31 cellular contexts compared by ENCODE assay signal in genomic region chr15:39192376-39192775, GRCh38.
A peak's percentile ranks its signal among the peaks of the same experiment; 100 is the strongest.
DNase-seq lines count a peak whose midpoint lies in the region; ATAC-seq, FAIRE-seq and TF ChIP-seq lines count a peak whose summit lies in the region.
"Had no signal": no experiment of that assay in that cellular context is flagged by ENCODE, and none has a peak within 500 bp of the region (broad histone marks: within the 10 kb centered on the region; RNA-seq: fewer than 3 reads in every experiment).

No MANE protein-coding gene starts in this region.

- no peaks in the 10 kb centered on the region for H3K9me3 Mint-ChIP-seq in nephron
- H3K9me3 Mint-ChIP-seq in activated naive CD4-positive, alpha-beta T cell treated with anti-CD3 and anti-CD28 coated beads, Interleukin-2, amount 50 U/mL, for 72 hours = no peaks in the 10 kb centered on the region
- H3K9me3 Mint-ChIP-seq: activated naive CD8-positive, alpha-beta T cell treated with anti-CD3 and anti-CD28 coated beads, Interleukin-2, amount 50 U/mL, for 24 hours; brain; CD8-positive, alpha-beta T cell; H9; stimulated activated naive CD8-positive, alpha-beta T cell treated with anti-CD3 and anti-CD28 coated beads, Interleukin-15, Interleukin-2, amounts not matched to agents 100 ng/mL and 50 ng/mL, for 24 hours; T-helper 2 cell treated with Interferon-gamma antibody and Interleukin-4, amounts not matched to agents 5 μg/mL and 100 μg/mL, for 36 hours had no signal

- H3K36me3 ChIP-seq in ACC112 (ENCODE audit: insufficient read depth, low read length) (no peaks in the 10 kb centered on the region), left ventricle myocardium inferior (no peaks in the 10 kb centered on the region)
- H3K36me3 ChIP-seq: heart right ventricle, prostate gland, sigmoid colon, thoracic aorta, uterus had no signal

- no peak overlapping the region for H2AFZ ChIP-seq in ACC112 (ENCODE audit: low read length, unreplicated experiment)

- H3K27ac ChIP-seq in ACC112 (ENCODE audit: low read depth, low read length) = peak overlapping the region; percentile 80
- H3K27ac ChIP-seq in epithelial cell of prostate = peak overlapping the region; percentile 95
- no peak overlapping the region for H3K27ac ChIP-seq in left ventricle myocardium inferior (replicated peaks)
- H3K27ac ChIP-seq: heart right ventricle, prostate gland, RWPE1, sigmoid colon, thoracic aorta had no signal

- H3K27me3 ChIP-seq in ACC112 (ENCODE audit: insufficient read depth, low read length) (no peaks in the 10 kb centered on the region), left ventricle myocardium inferior (ENCODE audit: low read depth) (no peaks in the 10 kb centered on the region)
- H3K27me3 ChIP-seq: heart right ventricle, sigmoid colon, uterus had no signal

- no peaks in the 10 kb centered on the region for H3K27me3 Mint-ChIP-seq in nephron (ENCODE audit: low read depth)
- H3K27me3 Mint-ChIP-seq: activated naive CD8-positive, alpha-beta T cell treated with anti-CD3 and anti-CD28 coated beads, Interleukin-2, amount 50 U/mL, for 24 hours; B cell had no signal

- FAIRE-seq in RCC 7860 (lab: Jason Lieb, UNC) = peak; percentile 85
- FAIRE-seq: A204.1 had no signal

- no peak for TF ChIP-seq CTCF in nephron (IDR thresholded peaks at IDR 0.05; ENCODE audit: unreplicated experiment in 3 of 3)
- TF ChIP-seq CTCF in left ventricle myocardium inferior (IDR thresholded peaks at IDR 0.05; ENCODE audit: borderline replicate concordance) = no peak

- no peaks in the 10 kb centered on the region for H3K36me3 Mint-ChIP-seq in nephron (ENCODE audit: low read depth)
- H3K36me3 Mint-ChIP-seq in activated naive CD4-positive, alpha-beta T cell treated with anti-CD3 and anti-CD28 coated beads, Interleukin-2, amount 50 U/mL, for 72 hours = no peaks in the 10 kb centered on the region
- H3K36me3 Mint-ChIP-seq: brain; CD8-positive, alpha-beta T cell had no signal

- H3K9me3 ChIP-seq in left ventricle myocardium inferior (replicated peaks) = no peaks in the 10 kb centered on the region
- H3K9me3 ChIP-seq: heart right ventricle, prostate gland, sigmoid colon, thoracic aorta, uterus had no signal

- H3K4me3 Mint-ChIP-seq in nephron = no peak overlapping the region
- H3K4me3 Mint-ChIP-seq: activated naive CD8-positive, alpha-beta T cell treated with anti-CD3 and anti-CD28 coated beads, Interleukin-2, amount 50 U/mL, for 24 hours; B cell; brain; CD8-positive, alpha-beta T cell; H9; stimulated activated naive CD8-positive, alpha-beta T cell treated with anti-CD3 and anti-CD28 coated beads, Interleukin-15, Interleukin-2, amounts not matched to agents 100 ng/mL and 50 ng/mL, for 24 hours; T-helper 2 cell treated with Interferon-gamma antibody and Interleukin-4, amounts not matched to agents 5 μg/mL and 100 μg/mL, for 36 hours had no signal

- H3K4me3 ChIP-seq in ACC112 (ENCODE audit: low read depth, low read length) = no peak overlapping the region
- no peak overlapping the region for H3K4me3 ChIP-seq in left ventricle myocardium inferior
- H3K4me3 ChIP-seq: heart right ventricle, prostate gland, sigmoid colon, thoracic aorta, uterus had no signal

- peak overlapping the region in 2 of 3 experiments; percentile 60 to 84 for H3K27ac Mint-ChIP-seq in nephron
- H3K27ac Mint-ChIP-seq in activated naive CD4-positive, alpha-beta T cell treated with anti-CD3 and anti-CD28 coated beads, Interleukin-2, amount 50 U/mL, for 72 hours = no peak overlapping the region
- H3K27ac Mint-ChIP-seq: activated naive CD8-positive, alpha-beta T cell treated with anti-CD3 and anti-CD28 coated beads, Interleukin-2, amount 50 U/mL, for 24 hours; B cell; brain; CD8-positive, alpha-beta T cell; H9; stimulated activated naive CD8-positive, alpha-beta T cell treated with anti-CD3 and anti-CD28 coated beads, Interleukin-15, Interleukin-2, amounts not matched to agents 100 ng/mL and 50 ng/mL, for 24 hours; T-helper 2 cell treated with Interferon-gamma antibody and Interleukin-4, amounts not matched to agents 5 μg/mL and 100 μg/mL, for 36 hours had no signal

- no peak for ATAC-seq in activated naive CD4-positive, alpha-beta T cell treated with anti-CD3 and anti-CD28 coated beads, Interleukin-2, amount 50 U/mL, for 72 hours
- ATAC-seq: activated naive CD8-positive, alpha-beta T cell treated with anti-CD3 and anti-CD28 coated beads, Interleukin-2, amount 50 U/mL, for 24 hours; CD8-positive, alpha-beta T cell; heart right ventricle; left cardiac atrium had no signal

- peaks cover 74% of the 10 kb centered on the region for H3K4me1 ChIP-seq in ACC112 (ENCODE audit: control insufficient read depth, insufficient read depth, low read length, unreplicated experiment)
- no peaks in the 10 kb centered on the region for H3K4me1 ChIP-seq in left ventricle myocardium inferior
- H3K4me1 ChIP-seq: prostate gland had no signal

- intact Hi-C loops in left ventricle myocardium inferior (cut with micrococcal nuclease) = no loop called here

- H3K4me1 Mint-ChIP-seq in nephron = peaks cover 28% of the 10 kb centered on the region
- H3K4me1 Mint-ChIP-seq: activated naive CD8-positive, alpha-beta T cell treated with anti-CD3 and anti-CD28 coated beads, Interleukin-2, amount 50 U/mL, for 24 hours; B cell had no signal

- no peaks in the 10 kb centered on the region for H3K79me2 ChIP-seq in ACC112 (ENCODE audit: control insufficient read depth, insufficient read depth, low read length, unreplicated experiment)

- peak; percentile 56 for DNase-seq in RCC 7860 (ENCODE audit: low spot score)
- DNase-seq in epithelial cell of prostate (ENCODE audit: low read depth, low spot score) = no peak
- no peak for DNase-seq in activated CD4-positive, alpha-beta T cell treated with anti-CD3 and anti-CD28 coated beads for 1 hour
- DNase-seq in activated naive CD4-positive, alpha-beta T cell treated with anti-CD3 and anti-CD28 coated beads, Interleukin-2, amount 50 U/mL, for 72 hours (ENCODE audit: low spot score in 2 of 2) = no peak
- no peak for DNase-seq in T-helper 1 cell
- no peak for DNase-seq in left ventricle myocardium inferior
- DNase-seq: activated CD4-positive, alpha-beta T cell treated with anti-CD3 and anti-CD28 coated beads for 4 hours; activated effector memory CD4-positive, alpha-beta T cell treated with Interleukin-2 at 50 U/mL for 16 hours; activated naive CD8-positive, alpha-beta T cell treated with anti-CD3 and anti-CD28 coated beads, Interleukin-2, amount 50 U/mL, for 24 hours; CD8-positive, alpha-beta T cell; DMS53; effector CD8-positive, alpha-beta T cell; erythroblast; H9; heart right ventricle; left cardiac atrium; NCI-H1105; NCI-H2029; NCI-H345; sigmoid colon; uterus had no signal

Comparison
In these comparisons a context has a peak if more than half of its experiments do, and no peak if none do; other contexts are left out.
1. H3K27ac Mint-ChIP-seq: peak in nephron (2 of 3); none in activated naive CD4-positive, alpha-beta T cell treated with anti-CD3 and anti-CD28 coated beads, Interleukin-2, amount 50 U/mL, for 72 hours (0 of 2).